24 cellular contexts compared by ENCODE assay signal in genomic region chr5:32387841-32388240, GRCh38. TPM values are rescaled to one million over a fixed set of nuclear protein-coding genes. Genes with fewer than 3 reads are reported as not detected.
DNase-seq lines count a peak whose midpoint lies in the region; ATAC-seq and TF ChIP-seq lines count a peak whose summit lies in the region.
"Had no signal": no experiment of that assay in that cellular context is flagged by ENCODE, and none has a peak within 500 bp of the region (broad histone marks: within the 10 kb centered on the region; RNA-seq: fewer than 3 reads in every experiment).

No MANE protein-coding gene starts in this region.

- no peak for TF ChIP-seq CTCF in fibroblast of lung (conservative IDR thresholded peaks at IDR 0.05 in 1 of 2, IDR thresholded peaks at IDR 0.05 in 1 of 2; ENCODE audit: low read depth in 1 of 2, low read length in 2 of 2)

- no peak overlapping the region for H2AFZ ChIP-seq in fibroblast of lung (ENCODE audit: low read length)

- H3K27me3 ChIP-seq in SJSA1 (replicated peaks): no peaks in the 10 kb centered on the region
- no peaks in the 10 kb centered on the region for H3K27me3 ChIP-seq in fibroblast of lung (ENCODE audit: control insufficient read depth, insufficient read depth, low read length)
- H3K27me3 ChIP-seq: esophagus squamous epithelium, tibial artery had no signal

- peak overlapping the region; percentile 36 for H3K4me2 ChIP-seq in fibroblast of lung (ENCODE audit: extremely low read depth, insufficient read depth, low read length)

- H3K4me1 Mint-ChIP-seq in T-helper 2 cell treated with Interferon-gamma antibody and Interleukin-4, amounts not matched to agents 5 μg/mL and 100 μg/mL, for 36 hours (ENCODE audit: low read depth): peaks cover 12% of the 10 kb centered on the region
- H3K4me1 Mint-ChIP-seq: activated naive CD4-positive, alpha-beta T cell treated with anti-CD3 and anti-CD28 coated beads, Interleukin-2, amount 10 ng/mL, durations not matched to agents 7 days and 5 days; B cell had no signal

- peaks cover 8% of the 10 kb centered on the region for H3K4me1 ChIP-seq in SJSA1 (replicated peaks)
- peaks cover 2% of the 10 kb centered on the region for H3K4me1 ChIP-seq in fibroblast of lung (ENCODE audit: control insufficient read depth, extremely low read depth, insufficient read depth, low read length)

- H3K36me3 ChIP-seq in SJSA1 (peaks cover 70% of the 10 kb centered on the region), fibroblast of lung (ENCODE audit: control insufficient read depth, insufficient read depth, low read length) (peaks cover 7% of the 10 kb centered on the region)

- peaks cover 68% of the 10 kb centered on the region for H3K36me3 Mint-ChIP-seq in T-helper 2 cell treated with Interferon-gamma antibody and Interleukin-4, amounts not matched to agents 5 μg/mL and 100 μg/mL, for 36 hours (ENCODE audit: low read depth)

- H3K9me3 ChIP-seq in SJSA1 (replicated peaks): no peaks in the 10 kb centered on the region
- H3K9me3 ChIP-seq in fibroblast of lung (ENCODE audit: control insufficient read depth, insufficient read depth, low read depth, low read length): no peaks in the 10 kb centered on the region
- H3K9me3 ChIP-seq: esophagus squamous epithelium, tibial artery had no signal

- no peaks in the 10 kb centered on the region for H3K9me3 Mint-ChIP-seq in T-helper 2 cell treated with Interferon-gamma antibody and Interleukin-4, amounts not matched to agents 5 μg/mL and 100 μg/mL, for 36 hours
- H3K9me3 Mint-ChIP-seq: activated CD4-positive, alpha-beta T cell treated with anti-CD3 and anti-CD28 coated beads, Interleukin-2, amount 10 ng/mL, durations not matched to agents 7 days and 5 days; activated naive CD4-positive, alpha-beta T cell treated with anti-CD3 and anti-CD28 coated beads, Interleukin-2, amount 10 ng/mL, durations not matched to agents 7 days and 5 days; activated T-helper 1 cell treated with anti-CD3 and anti-CD28 coated beads, Interleukin-12 subunit alpha, Interleukin-12 subunit beta, Interleukin-2, Interleukin-4 antibody, amounts not matched to agents 30 ng/mL and 10 ng/mL and 1 ng/mL, durations not matched to agents 14 hours and 24 hours and 36 hours; CD8-positive, alpha-beta memory T cell had no signal

- H3K27ac Mint-ChIP-seq in T-helper 2 cell treated with Interferon-gamma antibody and Interleukin-4, amounts not matched to agents 5 μg/mL and 100 μg/mL, for 36 hours: peak overlapping the region; percentile 2
- H3K27ac Mint-ChIP-seq: activated CD4-positive, alpha-beta T cell treated with anti-CD3 and anti-CD28 coated beads, Interleukin-2, amount 10 ng/mL, durations not matched to agents 7 days and 5 days; B cell had no signal

- H3K4me3 ChIP-seq in SJSA1 (no peak overlapping the region), fibroblast of lung (replicated peaks in 1 of 4; ENCODE audit: control extremely low read depth in 1 of 4, insufficient read depth in 1 of 4, low read depth in 3 of 4, low read length in 4 of 4) (no peak overlapping the region)
- H3K4me3 ChIP-seq: coronary artery, esophagus squamous epithelium, tibial artery had no signal

- no peaks in the 10 kb centered on the region for H3K79me2 ChIP-seq in fibroblast of lung (ENCODE audit: control insufficient read depth, insufficient read depth, low read length)

- DNase-seq in T-helper 2 cell treated with Interferon-gamma antibody and Interleukin-4, amounts not matched to agents 5 μg/mL and 100 μg/mL, for 36 hours (ENCODE audit: low spot score): no peak
- DNase-seq in T-helper 2 cell (no peak), SJSA1 (ENCODE audit: low read depth in 1 of 2, low spot score in 2 of 2) (no peak), fibroblast of lung (ENCODE audit: low read depth in 2 of 2) (no peak), substantia nigra (lab: John Stamatoyannopoulos, UW) (no peak), SKM-1 treated with dmso at 0.1 percent for 144 hours (lab: John Stamatoyannopoulos, UW; ENCODE audit: unreplicated experiment) (no peak), NK-92 (lab: John Stamatoyannopoulos, UW; ENCODE audit: unreplicated experiment) (no peak)
- DNase-seq: activated CD4-positive, alpha-beta T cell treated with anti-CD3 and anti-CD28 coated beads, Interleukin-2, amount 10 ng/mL, durations not matched to agents 7 days and 5 days; activated naive CD4-positive, alpha-beta T cell treated with anti-CD3 and anti-CD28 coated beads, Interleukin-2, amount 10 ng/mL, durations not matched to agents 7 days and 5 days; CD8-positive, alpha-beta memory T cell; DMS 273 treated with DMSO at 0.1 percent for 48 hours; esophagus squamous epithelium; MM.1S; NCI-H1436; NCI-H2107; NCI-H82; nucleus accumbens; stimulated activated naive CD4-positive, alpha-beta T cell treated with Interleukin-2 at 50 U/mL for 16 hours; T1000; tibial artery had no signal

- no peak for ATAC-seq in GM21529 (IDR thresholded peaks at IDR 0.05; ENCODE audit: unreplicated experiment)

- H4K20me1 ChIP-seq in fibroblast of lung (ENCODE audit: control insufficient read depth, extremely low read depth, insufficient read depth, low read length): no peaks in the 10 kb centered on the region

- no peaks in the 10 kb centered on the region for H3K27me3 Mint-ChIP-seq in T-helper 2 cell treated with Interferon-gamma antibody and Interleukin-4, amounts not matched to agents 5 μg/mL and 100 μg/mL, for 36 hours (ENCODE audit: low read depth)
- H3K27me3 Mint-ChIP-seq: activated CD4-positive, alpha-beta T cell treated with anti-CD3 and anti-CD28 coated beads, Interleukin-2, amount 10 ng/mL, durations not matched to agents 7 days and 5 days; activated naive CD4-positive, alpha-beta T cell treated with anti-CD3 and anti-CD28 coated beads, Interleukin-2, amount 10 ng/mL, durations not matched to agents 7 days and 5 days; B cell; CD8-positive, alpha-beta memory T cell had no signal

- H3K27ac ChIP-seq in SJSA1 (peak overlapping the region; percentile 35; the same call in 1 of the 2 replicates), fibroblast of lung (ENCODE audit: insufficient read depth, low read length) (peak overlapping the region; percentile 69), substantia nigra (ENCODE audit: low read depth, low read length, poor library complexity, severe bottlenecking) (peak overlapping the region; percentile 0)
- H3K27ac ChIP-seq: coronary artery had no signal

- no peak overlapping the region for H3K4me3 Mint-ChIP-seq in T-helper 2 cell treated with Interferon-gamma antibody and Interleukin-4, amounts not matched to agents 5 μg/mL and 100 μg/mL, for 36 hours
- H3K4me3 Mint-ChIP-seq: activated CD4-positive, alpha-beta T cell treated with anti-CD3 and anti-CD28 coated beads, Interleukin-2, amount 10 ng/mL, durations not matched to agents 7 days and 5 days; activated naive CD4-positive, alpha-beta T cell treated with anti-CD3 and anti-CD28 coated beads, Interleukin-2, amount 10 ng/mL, durations not matched to agents 7 days and 5 days; B cell; CD8-positive, alpha-beta memory T cell had no signal

- H3K9ac ChIP-seq in fibroblast of lung (ENCODE audit: insufficient read depth, low read length): no peak overlapping the region

RNA-seq across cellular contexts. Expression of gene ZFR, which starts 56.7 kb away (rescaled TPM):
- 59.8 and 83.5 TPM in 2 replicates for total RNA-seq in SJSA1 (2014; rRNA removed; shearing (Covaris generic))
- 78.6 and 113 TPM in 2 replicates for total RNA-seq in fibroblast of lung
- 56.8 and 65.4 TPM in 2 replicates for polyA plus RNA-seq in fibroblast of lung
- 42.5 and 47.2 TPM in 2 replicates for polyA plus RNA-seq in fibroblast of lung (2012)
- 134 and 153 TPM in 2 replicates for polyA minus RNA-seq in fibroblast of lung (ENCODE audit: low replicate concordance)

Comparison
In these comparisons a context has a peak if more than half of its experiments do, and no peak if none do; other contexts are left out.
1. H3K27ac ChIP-seq: peak in every context shown above with its lines; median percentile 69 in fibroblast of lung; 35 in SJSA1; 0 in substantia nigra.